13 cellular contexts compared by ENCODE assay signal in the genomic region with DNA sequence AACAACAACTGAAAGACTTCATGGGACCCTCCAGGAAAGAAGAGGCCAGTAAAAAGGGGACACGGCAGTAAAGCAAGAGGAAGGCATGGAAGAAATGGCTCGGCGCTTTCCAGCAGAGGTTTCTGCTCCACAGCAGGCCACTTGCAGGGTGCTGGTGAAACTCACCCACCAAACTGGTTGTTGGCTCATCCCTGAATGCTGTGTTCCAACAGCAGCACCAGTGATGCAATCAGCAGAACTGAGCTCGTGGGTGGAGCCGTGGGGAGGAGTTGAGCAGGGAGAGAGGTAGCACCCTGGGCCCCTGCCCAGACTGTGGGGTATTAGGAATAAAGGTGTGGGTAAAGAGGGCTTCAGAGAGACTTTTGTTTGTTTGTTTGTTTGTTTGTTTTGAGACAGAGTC.
DNase-seq lines count a peak whose midpoint lies in the region; ATAC-seq, FAIRE-seq and TF ChIP-seq lines count a peak whose summit lies in the region.
"Had no signal": no experiment of that assay in that cellular context is flagged by ENCODE, and none has a peak within 500 bp of the region (broad histone marks: within the 10 kb centered on the region; RNA-seq: fewer than 3 reads in every experiment).

No MANE protein-coding gene starts in this region.

- no peak for TF ChIP-seq POLR2A in GM12891 (IDR thresholded peaks at IDR 0.05; ENCODE audit: low read depth, low read length)

- peaks cover 9% of the 10 kb centered on the region for H3K4me1 ChIP-seq in RWPE2 (ENCODE audit: insufficient read depth, poor library complexity, severe bottlenecking)

- H3K27ac Mint-ChIP-seq in activated naive CD4-positive, alpha-beta T cell treated with anti-CD3 and anti-CD28 coated beads, Interleukin-2, amount 10 ng/mL, durations not matched to agents 7 days and 5 days: no peak overlapping the region
- H3K27ac Mint-ChIP-seq: stimulated activated memory B cell treated with anti-CD40 and anti-IgM and Interleukin-4, amounts not matched to agents 10 μg/mL and 1 μg/mL and 100 μg/mL, for 72 hours had no signal

- no peak overlapping the region for H3K4me3 Mint-ChIP-seq in activated naive CD4-positive, alpha-beta T cell treated with anti-CD3 and anti-CD28 coated beads, Interleukin-2, amount 10 ng/mL, durations not matched to agents 7 days and 5 days
- H3K4me3 Mint-ChIP-seq: activated T-cell treated with anti-CD3 and anti-CD28 coated beads, Interleukin-2, amount 50 U/mL, for 4 hours; H9; stimulated activated memory B cell treated with anti-CD40 and anti-IgM and Interleukin-4, amounts not matched to agents 10 μg/mL and 1 μg/mL and 100 μg/mL, for 72 hours had no signal

- no peaks in the 10 kb centered on the region for H3K36me3 ChIP-seq in RWPE2 (ENCODE audit: low read depth)

- peaks cover 5% of the 10 kb centered on the region for H3K4me1 Mint-ChIP-seq in activated naive CD4-positive, alpha-beta T cell treated with anti-CD3 and anti-CD28 coated beads, Interleukin-2, amount 10 ng/mL, durations not matched to agents 7 days and 5 days

- no peaks in the 10 kb centered on the region for H3K36me3 Mint-ChIP-seq in activated naive CD4-positive, alpha-beta T cell treated with anti-CD3 and anti-CD28 coated beads, Interleukin-2, amount 10 ng/mL, durations not matched to agents 7 days and 5 days
- H3K36me3 Mint-ChIP-seq: stimulated activated memory B cell treated with anti-CD40 and anti-IgM and Interleukin-4, amounts not matched to agents 10 μg/mL and 1 μg/mL and 100 μg/mL, for 72 hours had no signal

- H3K27me3 ChIP-seq in HL-60 (ENCODE audit: insufficient read depth, poor library complexity, severe bottlenecking) (no peaks in the 10 kb centered on the region), RWPE2 (ENCODE audit: insufficient read depth, poor library complexity, severe bottlenecking) (no peaks in the 10 kb centered on the region)

- H3K4me3 ChIP-seq in HL-60 (replicated peaks; ENCODE audit: insufficient read depth, low read length): no peak overlapping the region
- no peak overlapping the region for H3K4me3 ChIP-seq in RWPE2 (ENCODE audit: severe bottlenecking)
- no peak overlapping the region for H3K4me3 ChIP-seq in fibroblast of pulmonary artery (replicated peaks; ENCODE audit: low read depth, low read length)

- H3K9me3 Mint-ChIP-seq in activated naive CD4-positive, alpha-beta T cell treated with anti-CD3 and anti-CD28 coated beads, Interleukin-2, amount 10 ng/mL, durations not matched to agents 7 days and 5 days: no peaks in the 10 kb centered on the region
- H3K9me3 Mint-ChIP-seq: activated T-cell treated with anti-CD3 and anti-CD28 coated beads, Interleukin-2, amount 50 U/mL, for 4 hours; H9 had no signal

- ATAC-seq in RWPE2 (ENCODE audit: low read depth): peak; percentile 31
- ATAC-seq in GM21576 (IDR thresholded peaks at IDR 0.05; ENCODE audit: unreplicated experiment): no peak
- ATAC-seq: activated T-cell treated with anti-CD3 and anti-CD28 coated beads, Interleukin-2, amount 50 U/mL, for 4 hours; stimulated activated memory B cell treated with anti-CD40 and anti-IgM and Interleukin-4, amounts not matched to agents 10 μg/mL and 1 μg/mL and 100 μg/mL, for 72 hours had no signal

- TF ChIP-seq CTCF in HL-60 (IDR thresholded peaks at IDR 0.05; ENCODE audit: insufficient read depth, low read length) (no peak), RWPE2 (IDR thresholded peaks at IDR 0.05; ENCODE audit: poor library complexity, severe bottlenecking) (no peak), fibroblast of pulmonary artery (IDR thresholded peaks at IDR 0.05; ENCODE audit: low read length, missing control alignments) (no peak)

- peaks cover 42% of the 10 kb centered on the region for H3K27me3 Mint-ChIP-seq in activated naive CD4-positive, alpha-beta T cell treated with anti-CD3 and anti-CD28 coated beads, Interleukin-2, amount 10 ng/mL, durations not matched to agents 7 days and 5 days

- no peaks in the 10 kb centered on the region for H3K9me3 ChIP-seq in RWPE2 (ENCODE audit: severe bottlenecking)

- no peak for FAIRE-seq in GM12891 (lab: Jason Lieb, UNC)
- FAIRE-seq: TTC549 had no signal

- CTCF ChIA-PET in activated naive CD4-positive, alpha-beta T cell treated with anti-CD3 and anti-CD28 coated beads, Interleukin-2, amount 10 ng/mL, durations not matched to agents 7 days and 5 days (lab: Charles Lee): no interaction called here

- H3K27ac ChIP-seq in HL-60 (replicated peaks): peak overlapping the region; percentile 59
- no peak overlapping the region for H3K27ac ChIP-seq in RWPE2 (ENCODE audit: poor library complexity, severe bottlenecking)

- DNase-seq in HL-60 (ENCODE audit: low read depth in 1 of 2, low spot score in 1 of 2): peak; percentile 81 to 94
- no peak for DNase-seq in RWPE2 (ENCODE audit: low spot score)
- DNase-seq in fibroblast of pulmonary artery (ENCODE audit: low read depth): peak; percentile 62
- DNase-seq in renal cortical epithelial cell (ENCODE audit: low read depth): peak; percentile 48
- DNase-seq in activated naive CD4-positive, alpha-beta T cell treated with anti-CD3 and anti-CD28 coated beads, Interleukin-2, amount 10 ng/mL, durations not matched to agents 7 days and 5 days: no peak
- no peak for DNase-seq in GM12891 (ENCODE audit: insufficient read length, low spot score)
- DNase-seq: activated T-cell treated with anti-CD3 and anti-CD28 coated beads, Interleukin-2, amount 50 U/mL, for 4 hours; central memory CD4-positive, alpha-beta T cell; H9; stimulated activated CD4-positive, alpha-beta T cell treated with anti-CD3 and anti-CD28 coated beads, Interleukin-15, amount 100 ng/mL, for 24 hours had no signal

TF ChIP-seq in GM12891, 5 proteins besides CTCF, POLR2A, EP300 and RAD21:
- TF ChIP-seq PAX5 (IDR thresholded peaks at IDR 0.05; ENCODE audit: insufficient read depth, low read length, severe bottlenecking) (no peak), POU2F2 (IDR thresholded peaks at IDR 0.05; ENCODE audit: low read depth, low read length) (no peak), SPI1 (IDR thresholded peaks at IDR 0.05; ENCODE audit: low read depth, low read length) (no peak), TAF1 (IDR thresholded peaks at IDR 0.05; ENCODE audit: low read depth, low read length) (no peak), POLR2AphosphoS5 (IDR thresholded peaks at IDR 0.05; ENCODE audit: low read depth, low read length) (no peak)

Comparison
In these comparisons a context has a peak if more than half of its experiments do, and no peak if none do; other contexts are left out.
1. DNase-seq: peak in HL-60 (2 of 2), fibroblast of pulmonary artery (single experiment) and renal cortical epithelial cell (single experiment); none in RWPE2 (single experiment), activated naive CD4-positive, alpha-beta T cell treated with anti-CD3 and anti-CD28 coated beads, Interleukin-2, amount 10 ng/mL, durations not matched to agents 7 days and 5 days (single experiment) and GM12891 (single experiment).